ENCODE assay signal across 22 cellular contexts in genomic region chr2:133952420-133952819, GRCh38.
DNase-seq lines count a peak whose midpoint lies in the region; ATAC-seq, FAIRE-seq and TF ChIP-seq lines count a peak whose summit lies in the region.
"Had no signal": no experiment of that assay in that cellular context is flagged by ENCODE, and none has a peak within 500 bp of the region (broad histone marks: within the 10 kb centered on the region; RNA-seq: fewer than 3 reads in every experiment).

No MANE protein-coding gene starts in this region.

- H3K9me3 ChIP-seq in CD8-positive, alpha-beta memory T cell (ENCODE audit: low read length): no peaks in the 10 kb centered on the region
- H3K9me3 ChIP-seq: vagina had no signal

- H3K27me3 Mint-ChIP-seq in CD8-positive, alpha-beta memory T cell: peaks cover 11 to 17% of the 10 kb centered on the region in 2 donors

- FAIRE-seq in GM12892 (lab: Jason Lieb, UNC): peak; percentile 86

- no peaks in the 10 kb centered on the region for H3K4me1 Mint-ChIP-seq in CD8-positive, alpha-beta memory T cell
- H3K4me1 Mint-ChIP-seq: activated naive CD4-positive, alpha-beta T cell treated with anti-CD3 and anti-CD28 coated beads, Interleukin-2, amount 50 U/mL, for 24 hours; brain; mesothelial cell of epicardium had no signal

- CTCF ChIA-PET in CD8-positive, alpha-beta memory T cell (lab: Charles Lee): no interaction called here

- peaks cover 6% of the 10 kb centered on the region for H3K27me3 ChIP-seq in CD8-positive, alpha-beta memory T cell (ENCODE audit: insufficient read depth, low read length, poor library complexity, severe bottlenecking)
- H3K27me3 ChIP-seq: vagina had no signal

- no peak for TF ChIP-seq POLR2A in GM12892 (IDR thresholded peaks at IDR 0.05; ENCODE audit: low read depth, low read length)

- H3K4me3 ChIP-seq in CD8-positive, alpha-beta memory T cell (ENCODE audit: low read length): no peak overlapping the region
- H3K4me3 ChIP-seq: vagina had no signal

- no peak overlapping the region for H3K27ac Mint-ChIP-seq in CD8-positive, alpha-beta memory T cell
- H3K27ac Mint-ChIP-seq: activated naive CD4-positive, alpha-beta T cell treated with anti-CD3 and anti-CD28 coated beads, Interleukin-2, amount 50 U/mL, for 24 hours; brain; CD8-positive, alpha-beta T cell; dendritic cell treated with granulocyte-macrophage colony-stimulating factor and Interleukin-4, amounts not matched to agents 40 ng/mL and 50 ng/mL, for 4 days; mesothelial cell of epicardium had no signal

- no peaks in the 10 kb centered on the region for H3K4me1 ChIP-seq in CD8-positive, alpha-beta memory T cell (ENCODE audit: insufficient read depth, low read length)
- H3K4me1 ChIP-seq: vagina had no signal

- H3K4me3 Mint-ChIP-seq in CD8-positive, alpha-beta memory T cell: no peak overlapping the region
- H3K4me3 Mint-ChIP-seq: activated naive CD4-positive, alpha-beta T cell treated with anti-CD3 and anti-CD28 coated beads, Interleukin-2, amount 50 U/mL, for 24 hours; brain; CD8-positive, alpha-beta T cell; dendritic cell treated with granulocyte-macrophage colony-stimulating factor and Interleukin-4, amounts not matched to agents 40 ng/mL and 50 ng/mL, for 4 days; mesothelial cell of epicardium had no signal

- ATAC-seq in GM19467 (IDR thresholded peaks at IDR 0.05; ENCODE audit: unreplicated experiment) (peak; percentile 44), HG02852 (IDR thresholded peaks at IDR 0.05; ENCODE audit: unreplicated experiment) (peak; percentile 65), HG03575 (IDR thresholded peaks at IDR 0.05; ENCODE audit: extremely low read depth, insufficient number of reproducible peaks, low FRiP score, unreplicated experiment) (peak; percentile 37), HG03469 (IDR thresholded peaks at IDR 0.05; ENCODE audit: unreplicated experiment) (no peak)
- ATAC-seq: CD8-positive, alpha-beta T cell had no signal

- H3K36me3 ChIP-seq in CD8-positive, alpha-beta memory T cell (ENCODE audit: insufficient read depth, low read length): no peaks in the 10 kb centered on the region
- H3K36me3 ChIP-seq: vagina had no signal

- DNase-seq in GM12892 (ENCODE audit: insufficient read length) (no peak), HK-2 (ENCODE audit: unreplicated experiment) (no peak)
- no peak for DNase-seq in CD8-positive, alpha-beta memory T cell
- no peak for DNase-seq in activated CD4-positive, alpha-beta T cell treated with anti-CD3 and anti-CD28 coated beads for 4 hours
- DNase-seq: ACHN; activated CD4-positive, alpha-beta T cell treated with anti-CD3 and anti-CD28 coated beads for 48 hours; CD8-positive, alpha-beta T cell; glutamatergic neuron; islet precursor cell; NCI-H1694; NCI-H446; Right ventricle myocardium superior; stimulated activated CD4-positive, alpha-beta T cell treated with anti-CD3 and anti-CD28 coated beads, Interleukin-15, amount 100 ng/mL, for 24 hours had no signal

- H3K27ac ChIP-seq in CD8-positive, alpha-beta memory T cell (ENCODE audit: low read depth, low read length): no peak overlapping the region
- H3K27ac ChIP-seq: vagina had no signal

- H3K36me3 Mint-ChIP-seq in CD8-positive, alpha-beta memory T cell: no peaks in the 10 kb centered on the region
- H3K36me3 Mint-ChIP-seq: activated naive CD4-positive, alpha-beta T cell treated with anti-CD3 and anti-CD28 coated beads, Interleukin-2, amount 50 U/mL, for 24 hours; brain; CD8-positive, alpha-beta T cell; mesothelial cell of epicardium had no signal

- no peaks in the 10 kb centered on the region for H3K9me3 Mint-ChIP-seq in CD8-positive, alpha-beta memory T cell
- H3K9me3 Mint-ChIP-seq: activated naive CD4-positive, alpha-beta T cell treated with anti-CD3 and anti-CD28 coated beads, Interleukin-2, amount 50 U/mL, for 24 hours; brain; CD8-positive, alpha-beta T cell; mesothelial cell of epicardium had no signal

- POLR2A ChIA-PET in CD8-positive, alpha-beta memory T cell (lab: Charles Lee): no interaction called here
